17 cellular contexts compared by ENCODE assay signal in the genomic region with DNA sequence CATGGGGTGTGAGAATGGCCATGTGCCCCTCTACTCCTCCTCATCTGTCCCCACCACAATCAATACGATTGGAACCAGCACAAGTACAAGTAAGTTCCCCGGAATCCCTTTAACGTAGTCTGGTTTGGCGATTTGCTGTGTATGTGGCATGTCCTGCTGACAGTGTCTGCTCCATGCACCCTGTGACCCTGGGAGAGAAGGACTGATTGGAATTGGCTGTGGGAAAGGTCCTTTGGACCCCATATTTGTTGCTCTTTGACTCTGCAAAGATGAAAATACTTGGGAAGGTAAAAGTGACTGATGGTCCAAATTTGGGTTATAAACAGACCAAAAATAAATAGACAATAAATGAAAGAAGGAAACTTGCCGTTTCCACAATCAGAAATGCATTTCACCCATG.
A peak's percentile ranks its signal among the peaks of the same experiment; 100 is the strongest.
DNase-seq lines count a peak whose midpoint lies in the region; ATAC-seq, FAIRE-seq and TF ChIP-seq lines count a peak whose summit lies in the region.
"Had no signal": no experiment of that assay in that cellular context is flagged by ENCODE, and none has a peak within 500 bp of the region (broad histone marks: within the 10 kb centered on the region; RNA-seq: fewer than 3 reads in every experiment).

No MANE protein-coding gene starts in this region.

- ATAC-seq in left lobe of liver (peak; percentile 52), memory B cell (ENCODE audit: low read depth) (no peak), SK-N-SH treated with all-trans-retinoic acid at 6 μM for 48 hours (no peak)
- ATAC-seq: CD8-positive, alpha-beta T cell; GM12878 had no signal

- peak; percentile 17 for FAIRE-seq in urothelium cell line (lab: Jason Lieb, UNC)
- FAIRE-seq: GM12878, H1 had no signal

- H3K36me3 ChIP-seq in right atrium auricular region = peaks cover 7% of the 10 kb centered on the region

- H3K27ac Mint-ChIP-seq in memory B cell (peak overlapping the region; percentile 36), nephron progenitor cell (no peak overlapping the region)
- H3K27ac Mint-ChIP-seq: B cell; CD8-positive, alpha-beta T cell had no signal

- H3K9me3 ChIP-seq in right atrium auricular region = no peaks in the 10 kb centered on the region
- H3K9me3 ChIP-seq: BLaER1 treated with 17β-estradiol and CSF1 and Interleukin-3, amounts not matched to agents 10 nM and 100 nM had no signal

- no peaks in the 10 kb centered on the region for H3K9me3 Mint-ChIP-seq in memory B cell
- no peaks in the 10 kb centered on the region for H3K9me3 Mint-ChIP-seq in nephron progenitor cell
- H3K9me3 Mint-ChIP-seq: CD8-positive, alpha-beta T cell; H9 had no signal

- H3K4me3 Mint-ChIP-seq in memory B cell (no peak overlapping the region), nephron progenitor cell (no peak overlapping the region)
- H3K4me3 Mint-ChIP-seq: B cell; CD8-positive, alpha-beta T cell; H9 had no signal

- peak overlapping the region; percentile 86 to 97 for H3K27ac ChIP-seq in right atrium auricular region
- H3K27ac ChIP-seq: BLaER1 treated with 17β-estradiol and CSF1 and Interleukin-3, amounts not matched to agents 10 nM and 100 nM had no signal

- H3K27me3 Mint-ChIP-seq in memory B cell = no peaks in the 10 kb centered on the region
- no peaks in the 10 kb centered on the region for H3K27me3 Mint-ChIP-seq in nephron progenitor cell (ENCODE audit: low read depth, poor library complexity)
- H3K27me3 Mint-ChIP-seq: B cell had no signal

- TF ChIP-seq CTCF in right atrium auricular region (IDR thresholded peaks at IDR 0.05) (no peak), nephron progenitor cell (IDR thresholded peaks at IDR 0.05) (no peak)

- DNase-seq in right atrium auricular region (ENCODE audit: low spot score) (no peak), cardiac septum (ENCODE audit: low spot score) (no peak), left lobe of liver (ENCODE audit: low spot score) (no peak), memory B cell (ENCODE audit: low spot score in 2 of 2) (no peak), urothelium cell line (ENCODE audit: low spot score) (no peak), nephron progenitor cell (no peak)
- DNase-seq: Calu3; CD8-positive, alpha-beta T cell; DMS53; DND-41; EL; H9 had no signal

- intact Hi-C loops in cardiac septum (cut with DNase I) = no loop called here

- peaks cover 4% of the 10 kb centered on the region for H3K4me1 Mint-ChIP-seq in memory B cell
- peaks cover 20% of the 10 kb centered on the region for H3K4me1 Mint-ChIP-seq in nephron progenitor cell

- H3K36me3 Mint-ChIP-seq in memory B cell (peaks cover 9% of the 10 kb centered on the region), nephron progenitor cell (ENCODE audit: low read depth) (no peaks in the 10 kb centered on the region)
- H3K36me3 Mint-ChIP-seq: CD8-positive, alpha-beta T cell had no signal

- H3K27me3 ChIP-seq in right atrium auricular region = no peaks in the 10 kb centered on the region
- H3K27me3 ChIP-seq: BLaER1 treated with 17β-estradiol and CSF1 and Interleukin-3, amounts not matched to agents 10 nM and 100 nM had no signal

- H3K4me3 ChIP-seq in right atrium auricular region = no peak overlapping the region
- H3K4me3 ChIP-seq: BLaER1 treated with 17β-estradiol and CSF1 and Interleukin-3, amounts not matched to agents 10 nM and 100 nM; GM12878 had no signal

- H3K4me1 ChIP-seq in right atrium auricular region = peaks cover 0 to 43% of the 10 kb centered on the region in 2 donors

TF ChIP-seq in SK-N-SH treated with all-trans-retinoic acid at 6 μM for 48 hours, 23 proteins besides CTCF, POLR2A, EP300 and RAD21:
- no peak for TF ChIP-seq ESRRG (CRISPR knock-in tag; IDR thresholded peaks at IDR 0.05)
- TF ChIP-seq, protein P1, sequence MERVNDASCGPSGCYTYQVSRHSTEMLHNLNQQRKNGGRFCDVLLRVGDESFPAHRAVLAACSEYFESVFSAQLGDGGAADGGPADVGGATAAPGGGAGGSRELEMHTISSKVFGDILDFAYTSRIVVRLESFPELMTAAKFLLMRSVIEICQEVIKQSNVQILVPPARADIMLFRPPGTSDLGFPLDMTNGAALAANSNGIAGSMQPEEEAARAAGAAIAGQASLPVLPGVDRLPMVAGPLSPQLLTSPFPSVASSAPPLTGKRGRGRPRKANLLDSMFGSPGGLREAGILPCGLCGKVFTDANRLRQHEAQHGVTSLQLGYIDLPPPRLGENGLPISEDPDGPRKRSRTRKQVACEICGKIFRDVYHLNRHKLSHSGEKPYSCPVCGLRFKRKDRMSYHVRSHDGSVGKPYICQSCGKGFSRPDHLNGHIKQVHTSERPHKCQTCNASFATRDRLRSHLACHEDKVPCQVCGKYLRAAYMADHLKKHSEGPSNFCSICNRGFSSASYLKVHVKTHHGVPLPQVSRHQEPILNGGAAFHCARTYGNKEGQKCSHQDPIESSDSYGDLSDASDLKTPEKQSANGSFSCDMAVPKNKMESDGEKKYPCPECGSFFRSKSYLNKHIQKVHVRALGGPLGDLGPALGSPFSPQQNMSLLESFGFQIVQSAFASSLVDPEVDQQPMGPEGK (CRISPR knock-in tag; IDR thresholded peaks at IDR 0.05; ENCODE audit: borderline replicate concordance) = no peak
- no peak for TF ChIP-seq ZNF565 (CRISPR knock-in tag; conservative IDR thresholded peaks at IDR 0.05; ENCODE audit: low read depth)
- TF ChIP-seq ISL1 (CRISPR knock-in tag; IDR thresholded peaks at IDR 0.05) = no peak
- no peak for TF ChIP-seq RARB (CRISPR knock-in tag; IDR thresholded peaks at IDR 0.05)
- no peak for TF ChIP-seq ARNTL (CRISPR knock-in tag; IDR thresholded peaks at IDR 0.05; ENCODE audit: borderline replicate concordance, low read depth)
- TF ChIP-seq TCF4 (CRISPR knock-in tag; IDR thresholded peaks at IDR 0.05; ENCODE audit: borderline replicate concordance) = no peak
- TF ChIP-seq PPARA (CRISPR knock-in tag; IDR thresholded peaks at IDR 0.05; ENCODE audit: borderline replicate concordance) = no peak
- no peak for TF ChIP-seq ZNF70 (CRISPR knock-in tag; IDR thresholded peaks at IDR 0.05)
- TF ChIP-seq ZFP30 (CRISPR knock-in tag; IDR thresholded peaks at IDR 0.05) = no peak
- no peak for TF ChIP-seq TOX (CRISPR knock-in tag; IDR thresholded peaks at IDR 0.05; ENCODE audit: borderline replicate concordance)
- TF ChIP-seq, protein P2, sequence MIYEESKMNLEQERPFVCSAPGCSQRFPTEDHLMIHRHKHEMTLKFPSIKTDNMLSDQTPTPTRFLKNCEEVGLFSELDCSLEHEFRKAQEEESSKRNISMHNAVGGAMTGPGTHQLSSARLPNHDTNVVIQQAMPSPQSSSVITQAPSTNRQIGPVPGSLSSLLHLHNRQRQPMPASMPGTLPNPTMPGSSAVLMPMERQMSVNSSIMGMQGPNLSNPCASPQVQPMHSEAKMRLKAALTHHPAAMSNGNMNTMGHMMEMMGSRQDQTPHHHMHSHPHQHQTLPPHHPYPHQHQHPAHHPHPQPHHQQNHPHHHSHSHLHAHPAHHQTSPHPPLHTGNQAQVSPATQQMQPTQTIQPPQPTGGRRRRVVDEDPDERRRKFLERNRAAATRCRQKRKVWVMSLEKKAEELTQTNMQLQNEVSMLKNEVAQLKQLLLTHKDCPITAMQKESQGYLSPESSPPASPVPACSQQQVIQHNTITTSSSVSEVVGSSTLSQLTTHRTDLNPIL (CRISPR knock-in tag; IDR thresholded peaks at IDR 0.05; ENCODE audit: low read depth) = no peak
